ENCODE assay signal across 29 cellular contexts in genomic region chr17:72399023-72399607, GRCh38.
"Had no signal": no experiment of that assay in that cellular context is flagged by ENCODE, and none has a peak within 500 bp of the region (broad histone marks: within the 10 kb centered on the region; RNA-seq: fewer than 3 reads in every experiment).

No MANE protein-coding gene starts in this region.

- H3K36me3 Mint-ChIP-seq: activated naive CD4-positive, alpha-beta T cell treated with anti-CD3 and anti-CD28 coated beads, Interleukin-2, amount 50 U/mL, for 24 hours; natural killer cell; stimulated activated memory B cell treated with anti-CD40 and anti-IgM and Interleukin-4, amounts not matched to agents 10 μg/mL and 1 μg/mL and 100 μg/mL, for 72 hours had no signal

- H3K4me3 ChIP-seq: breast epithelium, esophagus squamous epithelium, heart right ventricle, left lung, lower lobe of right lung, psoas muscle, smooth muscle cell, suprapubic skin, tibial nerve had no signal

- H3K27ac ChIP-seq: epithelial cell of prostate, esophagus squamous epithelium, heart right ventricle, left lung, lower lobe of right lung, psoas muscle, suprapubic skin, tibial nerve had no signal

- H3K27me3 Mint-ChIP-seq: activated B cell treated with CpG ODN at 0.5 μM for 24 hours; activated T-helper 17 cell treated with anti-CD3 and anti-CD28 coated beads, Interleukin-2, amount 50 U/mL, for 72 hours; central memory CD8-positive, alpha-beta T cell; stimulated activated memory B cell treated with anti-CD40 and anti-IgM and Interleukin-4, amounts not matched to agents 10 μg/mL and 1 μg/mL and 100 μg/mL, for 72 hours had no signal

- H3K27me3 ChIP-seq: breast epithelium, esophagus squamous epithelium, left lung, suprapubic skin, tibial nerve had no signal

- H3K4me1 ChIP-seq: breast epithelium, esophagus squamous epithelium, heart right ventricle, left lung, lower lobe of right lung, psoas muscle, suprapubic skin had no signal

- H3K4me3 Mint-ChIP-seq: activated B cell treated with CpG ODN at 0.5 μM for 24 hours; activated CD8-positive, alpha-beta T cell treated with anti-CD3 and anti-CD28 coated beads for 36 hours; activated naive CD4-positive, alpha-beta T cell treated with anti-CD3 and anti-CD28 coated beads, Interleukin-2, amount 50 U/mL, for 24 hours; activated naive CD8-positive, alpha-beta T cell treated with anti-CD3 and anti-CD28 coated beads, Interleukin-2, amount 50 U/mL, for 24 hours; activated T-cell treated with anti-CD3 and anti-CD28 coated beads, Interleukin-2, amount 50 U/mL, for 4 hours; activated T-helper 17 cell treated with anti-CD3 and anti-CD28 coated beads, Interleukin-2, amount 50 U/mL, for 72 hours; central memory CD8-positive, alpha-beta T cell; natural killer cell; stimulated activated memory B cell treated with anti-CD40 and anti-IgM and Interleukin-4, amounts not matched to agents 10 μg/mL and 1 μg/mL and 100 μg/mL, for 72 hours had no signal

- H3K9me3 Mint-ChIP-seq: activated B cell treated with CpG ODN at 0.5 μM for 24 hours; activated CD8-positive, alpha-beta T cell treated with anti-CD3 and anti-CD28 coated beads for 36 hours; activated naive CD4-positive, alpha-beta T cell treated with anti-CD3 and anti-CD28 coated beads, Interleukin-2, amount 50 U/mL, for 24 hours; activated T-cell treated with anti-CD3 and anti-CD28 coated beads, Interleukin-2, amount 50 U/mL, for 4 hours; stimulated activated memory B cell treated with anti-CD40 and anti-IgM and Interleukin-4, amounts not matched to agents 10 μg/mL and 1 μg/mL and 100 μg/mL, for 72 hours had no signal

- H3K4me2 ChIP-seq: smooth muscle cell had no signal

- H3K27ac Mint-ChIP-seq: activated B cell treated with CpG ODN at 0.5 μM for 24 hours; activated CD8-positive, alpha-beta T cell treated with anti-CD3 and anti-CD28 coated beads for 36 hours; activated naive CD4-positive, alpha-beta T cell treated with anti-CD3 and anti-CD28 coated beads, Interleukin-2, amount 50 U/mL, for 24 hours; activated naive CD8-positive, alpha-beta T cell treated with anti-CD3 and anti-CD28 coated beads, Interleukin-2, amount 50 U/mL, for 24 hours; activated T-helper 17 cell treated with anti-CD3 and anti-CD28 coated beads, Interleukin-2, amount 50 U/mL, for 72 hours; natural killer cell; stimulated activated memory B cell treated with anti-CD40 and anti-IgM and Interleukin-4, amounts not matched to agents 10 μg/mL and 1 μg/mL and 100 μg/mL, for 72 hours had no signal

- H3K36me3 ChIP-seq: breast epithelium, heart right ventricle, left lung, lower lobe of right lung had no signal

- H3K9me3 ChIP-seq: breast epithelium, esophagus squamous epithelium, left lung, lower lobe of right lung, psoas muscle, suprapubic skin, tibial nerve had no signal

- H3K4me1 Mint-ChIP-seq: activated B cell treated with CpG ODN at 0.5 μM for 24 hours; activated naive CD4-positive, alpha-beta T cell treated with anti-CD3 and anti-CD28 coated beads, Interleukin-2, amount 50 U/mL, for 24 hours; activated naive CD8-positive, alpha-beta T cell treated with anti-CD3 and anti-CD28 coated beads, Interleukin-2, amount 50 U/mL, for 24 hours; activated T-helper 17 cell treated with anti-CD3 and anti-CD28 coated beads, Interleukin-2, amount 50 U/mL, for 72 hours; central memory CD8-positive, alpha-beta T cell; natural killer cell; stimulated activated memory B cell treated with anti-CD40 and anti-IgM and Interleukin-4, amounts not matched to agents 10 μg/mL and 1 μg/mL and 100 μg/mL, for 72 hours had no signal

- DNase-seq: activated B cell treated with CpG ODN at 0.5 μM for 24 hours; activated CD4-positive, alpha-beta T cell treated with anti-CD3 and anti-CD28 coated beads, Interleukin-2, amount 50 U/mL, for 1 hour; activated CD8-positive, alpha-beta T cell treated with anti-CD3 and anti-CD28 coated beads for 36 hours; activated gamma-delta T cell treated with Interleukin-2 at 50 U/mL for 16 hours; activated naive CD8-positive, alpha-beta T cell treated with anti-CD3 and anti-CD28 coated beads, Interleukin-2, amount 50 U/mL, for 24 hours; activated T-cell treated with anti-CD3 and anti-CD28 coated beads, Interleukin-2, amount 50 U/mL, for 4 hours; dermis blood vessel endothelial cell; effector CD4-positive, alpha-beta T cell; esophagus squamous epithelium; foreskin melanocyte; heart right ventricle; left lung; lower lobe of right lung; mesendoderm; natural killer cell; psoas muscle; stimulated activated CD4-positive, alpha-beta T cell treated with anti-CD3 and anti-CD28 coated beads, Interleukin-1b, Interleukin-23, amount 100 ng/mL, for 48 hours; stimulated activated CD4-positive, alpha-beta T cell treated with anti-CD3 and anti-CD28 coated beads, Interleukin-4, amount 100 ng/mL, for 4 hours; stimulated activated CD8-positive, alpha-beta memory T cell treated with anti-CD3 and anti-CD28 coated beads, Interleukin-4, amount 100 ng/mL, for 48 hours; T-helper 2 cell had no signal
